8 cellular contexts compared by ENCODE assay signal in the genomic region with DNA sequence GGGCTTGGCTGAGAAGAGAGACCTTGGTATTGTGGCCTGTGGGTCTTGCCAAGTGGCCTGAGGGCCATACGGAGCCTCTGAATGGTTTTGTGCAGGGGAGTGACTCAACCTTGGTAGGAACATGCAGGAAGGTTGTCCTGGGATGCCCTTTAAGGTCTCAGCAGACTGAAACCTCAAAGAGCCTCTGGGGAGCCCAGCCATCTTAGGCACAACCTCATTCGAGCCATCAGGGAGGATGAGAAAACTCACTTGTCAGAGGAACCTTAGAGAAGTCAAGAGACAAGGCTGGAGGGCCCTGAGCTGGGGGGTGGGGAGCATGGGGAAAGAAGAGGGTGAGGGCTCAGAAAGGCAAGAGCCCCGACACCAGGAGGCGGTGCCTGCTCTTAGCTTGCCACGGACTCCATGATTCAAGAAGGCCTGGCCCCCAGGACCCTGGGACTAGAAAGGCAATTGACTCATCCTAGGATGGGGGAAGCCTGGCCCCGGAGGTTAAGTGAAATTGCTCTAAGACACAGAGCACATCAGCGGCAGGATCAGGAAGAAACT. TPM values are rescaled to one million over a fixed set of nuclear protein-coding genes. Genes with fewer than 3 reads are reported as not detected.
DNase-seq lines count a peak whose midpoint lies in the region; ATAC-seq and TF ChIP-seq lines count a peak whose summit lies in the region.

No MANE protein-coding gene starts in this region.

- H3K4me1 ChIP-seq in OCI-LY7 (ENCODE audit: insufficient read depth, low read length, poor library complexity, severe bottlenecking) (peaks cover 55% of the 10 kb centered on the region), mammary epithelial cell (ENCODE audit: insufficient read depth, low read length) (peaks cover 19% of the 10 kb centered on the region), lung (ENCODE audit: control insufficient read depth in 2 of 2, insufficient read depth in 2 of 2, low read length in 2 of 2) (peaks cover 15 to 19% of the 10 kb centered on the region in 2 donors), transverse colon (peaks cover 2 to 27% (median 14%) of the 10 kb centered on the region in 4 donors)

- intact Hi-C loops in OCI-LY7 (cut with micrococcal nuclease; ENCODE audit: unreplicated experiment), result no loop called here
- intact Hi-C loops in mammary epithelial cell (cut with micrococcal nuclease), result no loop called here
- intact Hi-C loops in transverse colon (cut with DNase I; ENCODE audit: low total_unique reads), result no loop called here

- WGBS in mammary epithelial cell (ENCODE audit: low coverage, missing lambda C conversion rate), result 16% methylated on average over 5 of the region's 7 CpGs
- WGBS in lung, 2 donors, result 41 to 55% methylated on average over 7 of the region's 7 CpGs
- WGBS in transverse colon (ENCODE audit: low coverage in 1 of 2), 2 donors, result 59% methylated on average over 7 of the region's 7 CpGs; no CpG with 5 or more reads in 1 of the 2 donors

- CTCF ChIA-PET in OCI-LY7 (lab: Charles Lee; ENCODE audit: unreplicated experiment) (interaction anchor here (1.0 kb wide), 1 partner anchor 52 kb away, joined by 3 read pairs; no protein-coding TSS in a partner anchor), mammary epithelial cell (lab: Charles Lee; ENCODE audit: low non-redundant PET) (no interaction called here)

- no peaks in the 10 kb centered on the region for H3K36me3 Mint-ChIP-seq in T-helper 2 cell treated with Interferon-gamma antibody and Interleukin-4, amounts not matched to agents 5 μg/mL and 100 μg/mL, for 36 hours (ENCODE audit: low read depth)

- H3K4me2 ChIP-seq in OCI-LY7 (ENCODE audit: low read length) (peak overlapping the region; percentile 82), mammary epithelial cell (ENCODE audit: insufficient read depth, low read depth, low read length) (peak overlapping the region; percentile 66)

- peak overlapping the region; percentile 87 for H3K4me3 Mint-ChIP-seq in T-helper 2 cell treated with Interferon-gamma antibody and Interleukin-4, amounts not matched to agents 5 μg/mL and 100 μg/mL, for 36 hours

- H3K79me2 ChIP-seq in OCI-LY7 (ENCODE audit: insufficient read depth, low read depth, low read length), result no peaks in the 10 kb centered on the region
- no peaks in the 10 kb centered on the region for H3K79me2 ChIP-seq in mammary epithelial cell (ENCODE audit: insufficient read depth, low read length)

- TF ChIP-seq CTCF in OCI-LY7 (conservative IDR thresholded peaks at IDR 0.05; ENCODE audit: low read length), result 0 out of 2 replicates have a peak, but pooled peaks have one; percentile 23
- TF ChIP-seq CTCF in mammary epithelial cell (conservative IDR thresholded peaks at IDR 0.05 in 1 of 2, IDR thresholded peaks at IDR 0.05 in 1 of 2; ENCODE audit: extremely low read depth in 1 of 2, insufficient read depth in 1 of 2, low read depth in 1 of 2, low read length in 2 of 2), result no peak
- no peak for TF ChIP-seq CTCF in lung (IDR thresholded peaks at IDR 0.05; ENCODE audit: control extremely low read depth, extremely low read depth)
- TF ChIP-seq CTCF in transverse colon (IDR thresholded peaks at IDR 0.05), result no peak

- H3K4me1 Mint-ChIP-seq in T-helper 2 cell treated with Interferon-gamma antibody and Interleukin-4, amounts not matched to agents 5 μg/mL and 100 μg/mL, for 36 hours (ENCODE audit: low read depth), result peaks cover 54% of the 10 kb centered on the region

- no peaks in the 10 kb centered on the region for H3K9me2 ChIP-seq in OCI-LY7 (ENCODE audit: insufficient read depth, low read length)

- H2AFZ ChIP-seq in OCI-LY7 (ENCODE audit: low read length), result peak overlapping the region; percentile 47; the same call in 1 of the 2 replicates
- peak overlapping the region; percentile 70 for H2AFZ ChIP-seq in mammary epithelial cell (ENCODE audit: low read depth, low read length)

- H3K9me3 ChIP-seq in OCI-LY7 (ENCODE audit: low read length) (no peaks in the 10 kb centered on the region), mammary epithelial cell (replicated peaks; ENCODE audit: insufficient read depth, low read length) (no peaks in the 10 kb centered on the region), lung (ENCODE audit: control insufficient read depth in 2 of 2, insufficient read depth in 1 of 2, low read length in 1 of 2) (no peaks in the 10 kb centered on the region), transverse colon (no peaks in the 10 kb centered on the region)

- ATAC-seq in HG02642 (IDR thresholded peaks at IDR 0.05; ENCODE audit: poor library complexity, unreplicated experiment) (peak; percentile 13), lung (ENCODE audit: insufficient read depth, low FRiP score) (no peak)

- POLR2A ChIA-PET in OCI-LY7 (lab: Charles Lee), result interaction anchor here (0.9 kb wide), 1 partner anchor 45 kb away, joined by 3 read pairs; no protein-coding TSS in a partner anchor

- H3K27ac ChIP-seq in OCI-LY7 (ENCODE audit: low read depth, low read length, poor library complexity, severe bottlenecking) (peak overlapping the region; percentile 80), mammary epithelial cell (ENCODE audit: insufficient read depth, low read depth, low read length) (peak overlapping the region; percentile 65), lung (ENCODE audit: low read depth in 1 of 2, low read length in 1 of 2) (peak overlapping the region; percentile 79 to 89), transverse colon (peak overlapping the region; percentile 90 to 92 (median 91))

- H3K27me3 ChIP-seq in mammary epithelial cell (ENCODE audit: insufficient read depth, low read length) (no peaks in the 10 kb centered on the region), lung (ENCODE audit: control insufficient read depth, insufficient read depth) (no peaks in the 10 kb centered on the region), transverse colon (no peaks in the 10 kb centered on the region)

- TF ChIP-seq EP300 in transverse colon (IDR thresholded peaks at IDR 0.05; ENCODE audit: low read depth), result no peak

- H3K9me3 Mint-ChIP-seq in T-helper 2 cell treated with Interferon-gamma antibody and Interleukin-4, amounts not matched to agents 5 μg/mL and 100 μg/mL, for 36 hours, result no peaks in the 10 kb centered on the region

- H3K9ac ChIP-seq in mammary epithelial cell (ENCODE audit: insufficient read depth, low read length), result peak overlapping the region; percentile 52

- H3K36me3 ChIP-seq in OCI-LY7 (ENCODE audit: insufficient read depth, low read length), result no peaks in the 10 kb centered on the region
- no peaks in the 10 kb centered on the region for H3K36me3 ChIP-seq in mammary epithelial cell (ENCODE audit: insufficient read depth, low read length)
- H3K36me3 ChIP-seq in lung (ENCODE audit: control insufficient read depth in 2 of 2, insufficient read depth in 2 of 2, low read length in 2 of 2), result no peaks in the 10 kb centered on the region
- no peaks in the 10 kb centered on the region for H3K36me3 ChIP-seq in transverse colon

- DNase-seq in T-helper 2 cell treated with Interferon-gamma antibody and Interleukin-4, amounts not matched to agents 5 μg/mL and 100 μg/mL, for 36 hours (ENCODE audit: low spot score), result peak; percentile 45
- DNase-seq in T-helper 2 cell (no peak), OCI-LY7 (ENCODE audit: low spot score) (peak; percentile 52), mammary epithelial cell (peak; percentile 86), lung (ENCODE audit: low spot score) (no peak), transverse colon (peak; percentile 22), NCI-H748 treated with DMSO at 0.1 percent for 48 hours (lab: John Stamatoyannopoulos, UW) (no peak)

- TF ChIP-seq POLR2A in transverse colon (IDR thresholded peaks at IDR 0.05), result no peak

- H4K20me1 ChIP-seq in OCI-LY7 (ENCODE audit: insufficient read depth, low read length), result no peaks in the 10 kb centered on the region
- H4K20me1 ChIP-seq in mammary epithelial cell (ENCODE audit: insufficient read depth, low read length), result no peaks in the 10 kb centered on the region

- in situ Hi-C loops in mammary epithelial cell (cut with MboI; ENCODE audit: low sequenced_read_pairs in 2 of 2), result no loop called here
- in situ Hi-C loops in transverse colon (cut with MboI; ENCODE audit: low pct_ligation_motif_present in 1 of 4, low pct_unique_long_range_greater_than_20kb in 1 of 4, low sequenced_read_pairs in 3 of 4), result no loop called here

- peak overlapping the region; percentile 98 for H3K27ac Mint-ChIP-seq in T-helper 2 cell treated with Interferon-gamma antibody and Interleukin-4, amounts not matched to agents 5 μg/mL and 100 μg/mL, for 36 hours

- dilution Hi-C loops in mammary epithelial cell (cut with HindIII; ENCODE audit: low sequenced_read_pairs), result no loop called here

- H3K27me3 Mint-ChIP-seq in T-helper 2 cell treated with Interferon-gamma antibody and Interleukin-4, amounts not matched to agents 5 μg/mL and 100 μg/mL, for 36 hours (ENCODE audit: low read depth), result no peaks in the 10 kb centered on the region

- BruUV-seq in OCI-LY7 (replicated peaks; lab: Mats Ljungman, UMichigan), result no TSS peak
- BruUV-seq in mammary epithelial cell (replicated peaks; lab: Mats Ljungman, UMichigan), result TSS peak; percentile 87

- H3K4me3 ChIP-seq in OCI-LY7 (ENCODE audit: low read depth, low read length, poor library complexity, severe bottlenecking), result peak overlapping the region; percentile 69
- no peak overlapping the region for H3K4me3 ChIP-seq in mammary epithelial cell (replicated peaks in 1 of 3; ENCODE audit: insufficient read depth in 1 of 3, low read depth in 2 of 3, low read length in 3 of 3)
- H3K4me3 ChIP-seq in lung, result no peak overlapping the region
- peak overlapping the region in 1 of 4 donors; percentile 74 for H3K4me3 ChIP-seq in transverse colon

RNA-seq across cellular contexts. Expression of gene IFI6, which starts 13.0 kb away (rescaled TPM):
- 7.7 and 9.5 TPM in 2 replicates for total RNA-seq in OCI-LY7 (2014; rRNA removed; shearing (Covaris generic))
- total RNA-seq in OCI-LY7 (2022) (6.0 and 6.8 TPM in 2 replicates), mammary epithelial cell (10 to 100 TPM in 1 of 2 donors, 1 to 10 TPM in 1; 6.5 to 14.7 TPM), lung (100 to 1,000 TPM in 1 of 2 donors, 10 to 100 TPM in 1; 36.0 to 129 TPM), transverse colon (10 to 100 TPM in 2 of 4 donors, 1 to 10 TPM in 2; 1.2 to 28.1 (median 14.2) TPM)
- polyA plus RNA-seq in mammary epithelial cell (3.4 TPM), lung (100 to 1,000 TPM; 110 to 383 TPM)
- polyA minus RNA-seq in mammary epithelial cell, result not detected

RNA-seq across cellular contexts. Expression of gene FGR, which starts 24.0 kb away (rescaled TPM):
- 2.2 and 4.1 TPM in 2 replicates for total RNA-seq in OCI-LY7 (2014; rRNA removed; shearing (Covaris generic))
- 0.98 and 1.2 TPM in 2 replicates for total RNA-seq in OCI-LY7 (2022)
- under 1 TPM; 0.50 to 0.56 TPM for total RNA-seq in mammary epithelial cell
- polyA plus RNA-seq in mammary epithelial cell, result 0.06 TPM
- not detected for polyA minus RNA-seq in mammary epithelial cell
- total RNA-seq in lung, result 100 to 1,000 TPM in 1 of 2 donors, 10 to 100 TPM in 1; 26.6 to 108 TPM
- 100 to 1,000 TPM; 113 to 403 TPM for polyA plus RNA-seq in lung
- 1 to 10 TPM; 2.2 to 8.8 (median 5.8) TPM for total RNA-seq in transverse colon

RNA-seq across cellular contexts. Expression of gene AHDC1, which starts 55.1 kb away (rescaled TPM):
- 5.5 and 6.5 TPM in 2 replicates for total RNA-seq in OCI-LY7 (2014; rRNA removed; shearing (Covaris generic))
- total RNA-seq in OCI-LY7 (2022), result 8.4 and 13.8 TPM in 2 replicates
- total RNA-seq in mammary epithelial cell, result 10 to 100 TPM; 35.3 to 51.8 TPM
- 8.0 TPM for polyA plus RNA-seq in mammary epithelial cell
- 21.4 TPM for polyA minus RNA-seq in mammary epithelial cell
- total RNA-seq in lung, result 10 to 100 TPM; 31.8 to 37.9 TPM
- polyA plus RNA-seq in lung, result 10 to 100 TPM; 10.3 to 11.8 TPM
- 10 to 100 TPM; 11.7 to 34.4 (median 21.3) TPM for total RNA-seq in transverse colon

Comparison
In these comparisons a context has a peak if more than half of its experiments do, and no peak if none do; other contexts are left out.
1. DNase-seq: peak in T-helper 2 cell treated with Interferon-gamma antibody and Interleukin-4, amounts not matched to agents 5 μg/mL and 100 μg/mL, for 36 hours (single experiment), OCI-LY7 (single experiment), mammary epithelial cell (single experiment) and transverse colon (single experiment); none in T-helper 2 cell (0 of 5), lung (single experiment) and NCI-H748 treated with DMSO at 0.1 percent for 48 hours (single experiment).
2. Peak in every context shown above with its lines, with median percentiles within 50 percentile points of each other: H3K27ac ChIP-seq.